10 cellular contexts compared by ENCODE assay signal in the genomic region with DNA sequence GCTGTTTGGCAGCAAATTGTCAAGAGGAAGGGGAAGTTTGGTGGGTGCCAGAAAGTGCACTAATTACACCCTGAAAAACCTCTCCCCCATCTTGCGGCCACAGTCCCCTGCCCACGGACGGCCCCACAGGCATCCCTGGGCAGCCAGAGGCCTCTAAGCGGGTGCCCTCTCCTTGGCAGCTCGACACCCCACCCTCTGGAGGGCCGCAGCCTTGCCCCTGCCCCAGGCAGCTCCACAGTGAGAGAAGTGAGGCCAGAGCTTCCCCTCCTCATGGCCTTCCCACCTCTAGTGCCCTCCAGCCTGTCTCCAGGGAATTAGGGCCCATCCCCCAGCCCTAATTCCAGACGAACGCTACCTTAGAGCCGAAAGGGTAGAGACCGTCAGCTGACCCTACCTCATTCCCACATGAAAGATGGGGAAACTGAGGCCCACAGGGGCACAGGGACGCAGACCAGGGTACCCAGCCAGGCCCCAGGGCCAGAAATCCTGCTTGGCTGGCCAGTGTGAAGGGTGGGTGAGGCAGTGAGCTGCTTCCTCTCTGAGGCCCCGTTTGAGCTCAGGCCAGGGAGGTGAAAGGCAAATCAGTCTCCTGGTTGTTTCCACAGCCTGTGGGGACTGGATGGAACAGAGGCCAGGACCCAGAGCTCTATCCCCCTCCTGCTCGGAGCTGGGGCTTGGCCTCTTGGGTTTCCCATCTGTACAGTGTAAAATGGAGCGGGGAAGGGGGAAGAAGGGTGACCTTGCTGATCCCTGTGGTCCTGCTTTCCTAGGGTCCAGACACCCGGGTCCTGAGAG. TPM values are rescaled to one million over a fixed set of nuclear protein-coding genes. Genes with fewer than 3 reads are reported as not detected.
DNase-seq lines count a peak whose midpoint lies in the region; ATAC-seq and FAIRE-seq lines count a peak whose summit lies in the region.
"Had no signal": no experiment of that assay in that cellular context is flagged by ENCODE, and none has a peak within 500 bp of the region (broad histone marks: within the 10 kb centered on the region; RNA-seq: fewer than 3 reads in every experiment).

No MANE protein-coding gene starts in this region.

- H3K9me3 ChIP-seq in HUES6 (ENCODE audit: control insufficient read depth, insufficient read depth, low read depth, low read length) (no peaks in the 10 kb centered on the region), small intestine (ENCODE audit: control insufficient read depth, low read depth) (no peaks in the 10 kb centered on the region)
- H3K9me3 ChIP-seq: Caco-2 had no signal

- H3K9ac ChIP-seq in HUES6 (ENCODE audit: low read length), result peak overlapping the region; percentile 3

- H3K4me3 ChIP-seq in HUES6 (ENCODE audit: low read depth, low read length) (no peak overlapping the region), small intestine (ENCODE audit: low read depth in 1 of 2, low read length in 2 of 2) (no peak overlapping the region)

- WGBS in small intestine, 3 donors, result 63 to 83% (median 78%) methylated on average over 15 of the region's 15 CpGs

- no peaks in the 10 kb centered on the region for H3K27me3 ChIP-seq in HUES6 (ENCODE audit: control insufficient read depth, insufficient read depth, low read length)
- H3K27me3 ChIP-seq in small intestine (ENCODE audit: control insufficient read depth in 2 of 2, insufficient read depth in 2 of 2, low read length in 2 of 2), result no peaks in the 10 kb centered on the region

- H3K27ac ChIP-seq in HUES6 (ENCODE audit: low read depth, low read length) (no peak overlapping the region), caudate nucleus (ENCODE audit: low read depth, low read length) (peak overlapping the region; percentile 84), small intestine (ENCODE audit: low read depth in 1 of 2, low read length in 1 of 2) (peak overlapping the region; percentile 5 to 90)

- FAIRE-seq in small intestine (lab: Jason Lieb, UNC), result no peak
- FAIRE-seq: RCC 7860 had no signal

- H3K4me1 ChIP-seq in HUES6 (ENCODE audit: control insufficient read depth, insufficient read depth, low read length), result peaks cover 20% of the 10 kb centered on the region
- H3K4me1 ChIP-seq in small intestine (ENCODE audit: control insufficient read depth in 2 of 2, insufficient read depth in 1 of 2, low read depth in 1 of 2, low read length in 1 of 2), result no peaks in the 10 kb centered on the region

- no peaks in the 10 kb centered on the region for H3K36me3 ChIP-seq in HUES6 (ENCODE audit: control insufficient read depth, insufficient read depth, low read length)
- H3K36me3 ChIP-seq in small intestine (ENCODE audit: control insufficient read depth in 2 of 2, insufficient read depth in 2 of 2, low read length in 2 of 2), result no peaks in the 10 kb centered on the region

- DNase-seq in caudate nucleus (lab: John Stamatoyannopoulos, UW) (no peak), left lobe of liver (ENCODE audit: low spot score) (no peak), small intestine (no peak), NAMALWA (ENCODE audit: low spot score) (no peak)
- DNase-seq in central memory CD4-positive, alpha-beta T cell, result no peak
- DNase-seq: Caco-2 had no signal

- peak; percentile 32 for ATAC-seq in left lobe of liver
- ATAC-seq in HG03571 (IDR thresholded peaks at IDR 0.05; ENCODE audit: unreplicated experiment), result no peak
- no peak for ATAC-seq in GM18520 (IDR thresholded peaks at IDR 0.05; ENCODE audit: unreplicated experiment)

RNA-seq across cellular contexts. Expression of a gene that starts 10.0 kb away (rescaled TPM):
- 30.5 TPM for total RNA-seq in left lobe of liver
- polyA plus RNA-seq in small intestine, result 10 to 100 TPM in 2 of 3 donors, under 1 TPM in 1; 0.89 to 13.0 (median 10.5) TPM
